28 cellular contexts compared by ENCODE assay signal in genomic region chr7:140137078-140137477, GRCh38. TPM values are rescaled to one million over a fixed set of nuclear protein-coding genes. Genes with fewer than 3 reads are reported as not detected.
DNase-seq lines count a peak whose midpoint lies in the region; ATAC-seq, FAIRE-seq and TF ChIP-seq lines count a peak whose summit lies in the region.
"Had no signal": no experiment of that assay in that cellular context is flagged by ENCODE, and none has a peak within 500 bp of the region (broad histone marks: within the 10 kb centered on the region; RNA-seq: fewer than 3 reads in every experiment).

No MANE protein-coding gene starts in this region.

- H3K4me1 ChIP-seq in mammary epithelial cell (ENCODE audit: insufficient read depth, low read length) (no peaks in the 10 kb centered on the region), HCT116 (ENCODE audit: control insufficient read depth in 1 of 2, insufficient read depth in 2 of 2, low read length in 2 of 2) (no peaks in the 10 kb centered on the region), K562 (replicated peaks in 1 of 2; ENCODE audit: control insufficient read depth in 2 of 2, insufficient read depth in 2 of 2, low read length in 2 of 2) (no peaks in the 10 kb centered on the region), OCI-LY7 (ENCODE audit: insufficient read depth, low read length, poor library complexity, severe bottlenecking) (no peaks in the 10 kb centered on the region)
- H3K4me1 ChIP-seq: A549, BE2C, BLaER1 had no signal

- H3K4me3 ChIP-seq in mammary epithelial cell (replicated peaks in 1 of 3; ENCODE audit: insufficient read depth in 1 of 3, low read depth in 2 of 3, low read length in 3 of 3) (no peak overlapping the region), HCT116 (replicated peaks in 1 of 2; ENCODE audit: low read depth in 1 of 2, low read length in 2 of 2) (no peak overlapping the region), K562 (no peak overlapping the region), OCI-LY7 (ENCODE audit: low read depth, low read length, poor library complexity, severe bottlenecking) (no peak overlapping the region)
- H3K4me3 ChIP-seq: A549, BLaER1, GM12878 had no signal

- RAD21 ChIA-PET in HCT116 (lab: Charles Lee; ENCODE audit: low non-redundant PET in 1 of 2, low total read pairs in 2 of 2, uncharacterized antibody in 2 of 2, unreplicated experiment in 2 of 2), result no interaction called here

- no peak overlapping the region for H2AFZ ChIP-seq in mammary epithelial cell (ENCODE audit: low read depth, low read length)
- no peak overlapping the region for H2AFZ ChIP-seq in HCT116 (ENCODE audit: low read depth, low read length, poor library complexity, severe bottlenecking)
- H2AFZ ChIP-seq in K562 (ENCODE audit: low read depth, low read length), result no peak overlapping the region
- H2AFZ ChIP-seq in OCI-LY7 (ENCODE audit: low read length), result no peak overlapping the region

- no peaks in the 10 kb centered on the region for H3K9me1 ChIP-seq in K562 (ENCODE audit: control insufficient read depth, insufficient read depth, low read length)

- H3K9me2 ChIP-seq in HCT116 (ENCODE audit: insufficient read depth), result no peaks in the 10 kb centered on the region
- H3K9me2 ChIP-seq in OCI-LY7 (ENCODE audit: insufficient read depth, low read length), result no peaks in the 10 kb centered on the region

- H3K79me2 ChIP-seq in mammary epithelial cell (ENCODE audit: insufficient read depth, low read length), result peaks cover 3% of the 10 kb centered on the region
- H3K79me2 ChIP-seq in HCT116 (ENCODE audit: insufficient read depth, low read length), result no peaks in the 10 kb centered on the region
- no peaks in the 10 kb centered on the region for H3K79me2 ChIP-seq in K562 (ENCODE audit: control insufficient read depth, insufficient read depth, low read length)
- no peaks in the 10 kb centered on the region for H3K79me2 ChIP-seq in OCI-LY7 (ENCODE audit: insufficient read depth, low read depth, low read length)

- H3K4me3 Mint-ChIP-seq in MCF 10A (ENCODE audit: unreplicated experiment), result no peak overlapping the region
- no peak overlapping the region for H3K4me3 Mint-ChIP-seq in activated naive CD4-positive, alpha-beta T cell treated with anti-CD3 and anti-CD28 coated beads, Interleukin-2, amount 10 ng/mL, durations not matched to agents 7 days and 5 days
- H3K4me3 Mint-ChIP-seq: CD14-positive monocyte; CD4-positive, alpha-beta memory T cell; CD4-positive, CD25-positive, alpha-beta regulatory T cell; CD8-positive, alpha-beta memory T cell had no signal

- FAIRE-seq in A204.1 (lab: Jason Lieb, UNC) (peak; percentile 80), K562 (lab: Jason Lieb, UNC) (no peak)
- FAIRE-seq: A549, GM12878, GM12892, GM19239 had no signal

- no peaks in the 10 kb centered on the region for H3K9me3 Mint-ChIP-seq in MCF 10A (ENCODE audit: unreplicated experiment)
- no peaks in the 10 kb centered on the region for H3K9me3 Mint-ChIP-seq in activated naive CD4-positive, alpha-beta T cell treated with anti-CD3 and anti-CD28 coated beads, Interleukin-2, amount 10 ng/mL, durations not matched to agents 7 days and 5 days
- H3K9me3 Mint-ChIP-seq: CD14-positive monocyte; CD4-positive, alpha-beta memory T cell; CD4-positive, CD25-positive, alpha-beta regulatory T cell; CD8-positive, alpha-beta memory T cell had no signal

- H4K20me1 ChIP-seq in mammary epithelial cell (ENCODE audit: insufficient read depth, low read length), result no peaks in the 10 kb centered on the region
- no peaks in the 10 kb centered on the region for H4K20me1 ChIP-seq in HCT116 (ENCODE audit: insufficient read depth)
- no peaks in the 10 kb centered on the region for H4K20me1 ChIP-seq in K562 (replicated peaks; ENCODE audit: control insufficient read depth, insufficient read depth, low read length)
- H4K20me1 ChIP-seq in OCI-LY7 (ENCODE audit: insufficient read depth, low read length), result no peaks in the 10 kb centered on the region

- TF ChIP-seq RAD21 in HCT116 (IDR thresholded peaks at IDR 0.05; ENCODE audit: low read depth) (no peak), K562 (CRISPR knock-in tag; conservative IDR thresholded peaks at IDR 0.05 in 1 of 2, IDR thresholded peaks at IDR 0.05 in 1 of 2) (no peak)

- no peaks in the 10 kb centered on the region for H3K9me3 ChIP-seq in mammary epithelial cell (replicated peaks; ENCODE audit: insufficient read depth, low read length)
- no peaks in the 10 kb centered on the region for H3K9me3 ChIP-seq in HCT116 (ENCODE audit: control insufficient read depth in 1 of 2, insufficient read depth in 1 of 2, low read depth in 1 of 2, low read length in 2 of 2)
- H3K9me3 ChIP-seq in K562 (replicated peaks; ENCODE audit: control insufficient read depth, insufficient read depth, low read depth, low read length), result no peaks in the 10 kb centered on the region
- H3K9me3 ChIP-seq in OCI-LY7 (ENCODE audit: low read length), result no peaks in the 10 kb centered on the region
- H3K9me3 ChIP-seq: A549, BE2C, BLaER1 had no signal

- intact Hi-C loops in mammary epithelial cell (cut with micrococcal nuclease) (no loop called here), MCF 10A (cut with micrococcal nuclease) (no loop called here), HCT116 (cut with micrococcal nuclease) (no loop called here), K562 (cut with micrococcal nuclease) (no loop called here), OCI-LY7 (cut with micrococcal nuclease; ENCODE audit: unreplicated experiment) (no loop called here)

- no peaks in the 10 kb centered on the region for H3K4me1 Mint-ChIP-seq in MCF 10A (ENCODE audit: insufficient read depth, unreplicated experiment)
- no peaks in the 10 kb centered on the region for H3K4me1 Mint-ChIP-seq in activated naive CD4-positive, alpha-beta T cell treated with anti-CD3 and anti-CD28 coated beads, Interleukin-2, amount 10 ng/mL, durations not matched to agents 7 days and 5 days

- H3K27ac ChIP-seq in mammary epithelial cell (ENCODE audit: insufficient read depth, low read depth, low read length) (no peak overlapping the region), HCT116 (ENCODE audit: low read depth, low read length) (no peak overlapping the region), K562 (ENCODE audit: extremely low read depth, low read depth, low read length) (no peak overlapping the region), OCI-LY7 (ENCODE audit: low read depth, low read length, poor library complexity, severe bottlenecking) (no peak overlapping the region)
- H3K27ac ChIP-seq: A549, BLaER1 had no signal

- in situ Hi-C loops in mammary epithelial cell (cut with MboI; ENCODE audit: low sequenced_read_pairs in 2 of 2) (no loop called here), K562 (cut with MboI) (no loop called here)

- peaks cover 17% of the 10 kb centered on the region for H3K36me3 Mint-ChIP-seq in MCF 10A (ENCODE audit: insufficient read depth, unreplicated experiment)
- H3K36me3 Mint-ChIP-seq in activated naive CD4-positive, alpha-beta T cell treated with anti-CD3 and anti-CD28 coated beads, Interleukin-2, amount 10 ng/mL, durations not matched to agents 7 days and 5 days, result peaks cover 13% of the 10 kb centered on the region

- TF ChIP-seq POLR2A in HCT116 (IDR thresholded peaks at IDR 0.05; ENCODE audit: borderline replicate concordance, extremely low read depth, insufficient read depth, insufficient read length) (no peak), K562 (conservative IDR thresholded peaks at IDR 0.05) (no peak)

- TF ChIP-seq EP300 in K562 (IDR thresholded peaks at IDR 0.05; ENCODE audit: low read length), result no peak

- H3K36me3 ChIP-seq in mammary epithelial cell (ENCODE audit: insufficient read depth, low read length), result no peaks in the 10 kb centered on the region
- H3K36me3 ChIP-seq in HCT116 (ENCODE audit: control insufficient read depth in 1 of 2, insufficient read depth in 2 of 2, low read length in 2 of 2), result no peaks in the 10 kb centered on the region
- no peaks in the 10 kb centered on the region for H3K36me3 ChIP-seq in K562 (ENCODE audit: control insufficient read depth, insufficient read depth, low read length)
- H3K36me3 ChIP-seq in OCI-LY7 (ENCODE audit: insufficient read depth, low read length), result no peaks in the 10 kb centered on the region
- H3K36me3 ChIP-seq: BE2C had no signal

- no peak overlapping the region for H3K27ac Mint-ChIP-seq in MCF 10A (ENCODE audit: low read depth, unreplicated experiment)
- H3K27ac Mint-ChIP-seq in activated naive CD4-positive, alpha-beta T cell treated with anti-CD3 and anti-CD28 coated beads, Interleukin-2, amount 10 ng/mL, durations not matched to agents 7 days and 5 days, result no peak overlapping the region
- H3K27ac Mint-ChIP-seq: CD14-positive monocyte; CD4-positive, alpha-beta memory T cell; CD8-positive, alpha-beta memory T cell had no signal

- no peak for TF ChIP-seq CTCF in mammary epithelial cell (conservative IDR thresholded peaks at IDR 0.05 in 1 of 2, IDR thresholded peaks at IDR 0.05 in 1 of 2; ENCODE audit: extremely low read depth in 1 of 2, insufficient read depth in 1 of 2, low read depth in 1 of 2, low read length in 2 of 2)
- no peak for TF ChIP-seq CTCF in MCF 10A (IDR thresholded peaks at IDR 0.05; ENCODE audit: unreplicated experiment)
- no peak for TF ChIP-seq CTCF in HCT116 (IDR thresholded peaks at IDR 0.05 in 2 of 3, conservative IDR thresholded peaks at IDR 0.05 in 1 of 3; ENCODE audit: borderline replicate concordance in 1 of 3, insufficient read depth in 1 of 3, low read depth in 2 of 3, low read length in 2 of 3)
- no peak for TF ChIP-seq CTCF in K562 (IDR thresholded peaks at IDR 0.05 in 2 of 3, conservative IDR thresholded peaks at IDR 0.05 in 1 of 3; ENCODE audit: insufficient read depth in 2 of 3, low read depth in 1 of 3, low read length in 3 of 3)
- no peak for TF ChIP-seq CTCF in OCI-LY7 (conservative IDR thresholded peaks at IDR 0.05; ENCODE audit: low read length)

- CTCF ChIA-PET in mammary epithelial cell (lab: Charles Lee; ENCODE audit: low non-redundant PET) (no interaction called here), MCF 10A (lab: Yijun Ruan, JAX) (interaction anchor here (1.7 kb wide), 1 partner anchor 9 kb away, joined by 3 read pairs; no protein-coding TSS in a partner anchor), HCT116 (lab: Charles Lee) (no interaction called here), K562 (lab: Yijun Ruan, JAX; ENCODE audit: low intra/inter-chr PET ratio) (no interaction called here), OCI-LY7 (lab: Charles Lee; ENCODE audit: unreplicated experiment) (no interaction called here)
- CTCF ChIA-PET in activated naive CD4-positive, alpha-beta T cell treated with anti-CD3 and anti-CD28 coated beads, Interleukin-2, amount 10 ng/mL, durations not matched to agents 7 days and 5 days (lab: Charles Lee), result interaction anchor here (0.6 kb wide), 1 partner anchor 11 kb away, joined by 3 read pairs; no protein-coding TSS in a partner anchor

- H3K9ac ChIP-seq in mammary epithelial cell (ENCODE audit: insufficient read depth, low read length) (no peak overlapping the region), HCT116 (ENCODE audit: low read length) (no peak overlapping the region), K562 (ENCODE audit: insufficient read depth in 1 of 2, low read depth in 2 of 2, low read length in 2 of 2) (no peak overlapping the region)
- H3K9ac ChIP-seq: BLaER1 had no signal

- dilution Hi-C loops in mammary epithelial cell (cut with HindIII; ENCODE audit: low sequenced_read_pairs), result no loop called here

- no peaks in the 10 kb centered on the region for H3K27me3 Mint-ChIP-seq in MCF 10A (ENCODE audit: insufficient read depth, unreplicated experiment)
- no peaks in the 10 kb centered on the region for H3K27me3 Mint-ChIP-seq in activated naive CD4-positive, alpha-beta T cell treated with anti-CD3 and anti-CD28 coated beads, Interleukin-2, amount 10 ng/mL, durations not matched to agents 7 days and 5 days
- H3K27me3 Mint-ChIP-seq: CD4-positive, alpha-beta memory T cell; CD4-positive, CD25-positive, alpha-beta regulatory T cell; CD8-positive, alpha-beta memory T cell had no signal

- BruUV-seq in mammary epithelial cell (replicated peaks; lab: Mats Ljungman, UMichigan) (TSS peak; percentile 13), MCF 10A (replicated peaks; lab: Mats Ljungman, UMichigan) (no TSS peak), HCT116 (replicated peaks; lab: Mats Ljungman, UMichigan) (TSS peak; percentile 22), K562 (replicated peaks; lab: Mats Ljungman, UMichigan) (no TSS peak), OCI-LY7 (replicated peaks; lab: Mats Ljungman, UMichigan) (no TSS peak)

- DNase-seq in mammary epithelial cell (no peak), MCF 10A (ENCODE audit: unreplicated experiment) (no peak), HCT116 (ENCODE audit: low read depth, low spot score) (no peak), K562 (ENCODE audit: extremely low read depth in 1 of 4, low spot score in 3 of 4) (no peak), OCI-LY7 (ENCODE audit: low spot score) (no peak)
- no peak for DNase-seq in activated naive CD4-positive, alpha-beta T cell treated with anti-CD3 and anti-CD28 coated beads, Interleukin-2, amount 10 ng/mL, durations not matched to agents 7 days and 5 days
- DNase-seq: 8988T; BE2C; C1 segment of cervical spinal cord; CD4-positive, alpha-beta memory T cell; CD4-positive, CD25-positive, alpha-beta regulatory T cell; CD8-positive, alpha-beta memory T cell; COR-L47; DMS 273 treated with DMSO at 0.1 percent for 48 hours; DMS153; DMS53; DMS79; DND-41; EL; GDM1 had no signal

- H3K4me2 ChIP-seq in mammary epithelial cell (ENCODE audit: insufficient read depth, low read depth, low read length), result no peak overlapping the region
- no peak overlapping the region for H3K4me2 ChIP-seq in HCT116 (ENCODE audit: low read length)
- H3K4me2 ChIP-seq in K562 (ENCODE audit: insufficient read depth, low read length), result no peak overlapping the region
- H3K4me2 ChIP-seq in OCI-LY7 (ENCODE audit: low read length), result no peak overlapping the region
- H3K4me2 ChIP-seq: A549, BLaER1 had no signal

- WGBS in mammary epithelial cell (ENCODE audit: low coverage, missing lambda C conversion rate), result 97% methylated on average over 2 of the region's 2 CpGs
- 37% methylated on average over 2 of the region's 2 CpGs for WGBS in K562 (ENCODE audit: insufficient coverage, low coverage, missing lambda C conversion rate)

- POLR2A ChIA-PET in MCF 10A (lab: Yijun Ruan, JAX) (interaction anchor here (0.7 kb wide), 1 partner anchor 22 kb away, joined by 3 read pairs; no protein-coding TSS in a partner anchor), HCT116 (lab: Charles Lee) (no interaction called here), K562 (lab: Yijun Ruan, JAX) (no interaction called here), OCI-LY7 (lab: Charles Lee) (no interaction called here)

- H3K27me3 ChIP-seq in mammary epithelial cell (ENCODE audit: insufficient read depth, low read length) (no peaks in the 10 kb centered on the region), HCT116 (ENCODE audit: insufficient read depth, low read length) (no peaks in the 10 kb centered on the region), K562 (ENCODE audit: control insufficient read depth in 2 of 2, insufficient read depth in 2 of 2, low read length in 2 of 2) (no peaks in the 10 kb centered on the region)
- H3K27me3 ChIP-seq: BE2C, BLaER1 had no signal

- ATAC-seq in HCT116 (no peak), K562 (no peak), HG02885 (IDR thresholded peaks at IDR 0.05; ENCODE audit: poor library complexity, unreplicated experiment) (no peak)
- ATAC-seq: A549, GM12878 had no signal

RNA-seq across cellular contexts. Expression of gene KDM7A, which starts 39.7 kb away (rescaled TPM):
- total RNA-seq in mammary epithelial cell (10 to 100 TPM; 10.0 to 11.8 TPM), MCF 10A (2022) (12.4 and 14.2 TPM in 2 replicates), HCT116 (2021; ENCODE audit: unreplicated experiment) (11.6 TPM), K562 (2014; rRNA removed) (7.4 and 8.4 TPM in 2 replicates), K562 (2014; rRNA removed; fragmentation: Illumina TruSeq; extraction: Trizol) (7.0 and 8.2 TPM in 2 replicates), K562 (2015; rRNA removed; fragmentation: Illumina TruSeq; extraction: Trizol) (3.5 and 4.1 TPM in 2 replicates), K562 (2021) (7.6 and 7.8 TPM in 2 replicates), OCI-LY7 (2022) (3.3 and 7.7 TPM in 2 replicates)
- polyA plus RNA-seq in mammary epithelial cell (2.1 TPM), K562 (2011; rRNA removed) (6.4 and 7.6 TPM in 2 replicates), K562 (2014; fragmentation: Illumina TruSeq; extraction: Trizol) (8.3 and 10.3 TPM in 2 replicates), K562 (2014; fragmentation: Nextera tagmentation; extraction: Ambion mirVana) (1 to 10 TPM in 1 of 2 experiments, under 1 TPM in 1; 0.90 to 1.3 TPM), K562 (2014; rRNA removed) (4.4 and 6.7 TPM in 2 replicates)
- polyA minus RNA-seq in mammary epithelial cell, result 1.4 TPM
- 3.4 and 4.3 TPM in 2 replicates for polyA plus RNA-seq in HCT116 (2012)
- 15.5 and 30.7 TPM in 2 replicates for total RNA-seq in K562 (2011; cell fraction: chromatin; rRNA removed; ENCODE audit: low replicate concordance)
- total RNA-seq in K562 (2011; cell fraction: nucleolus; rRNA removed), result 5.2 and 9.6 TPM in 2 replicates
- total RNA-seq in K562 (2011; cell fraction: nucleoplasm; rRNA removed), result 11.7 and 17.5 TPM in 2 replicates
- polyA plus RNA-seq in K562 (2011; cell fraction: cytosol; rRNA removed), result 2.1 and 3.7 TPM in 2 replicates
- 15.0 and 21.3 TPM in 2 replicates for polyA plus RNA-seq in K562 (2011; cell fraction: nucleus; rRNA removed)
- polyA plus RNA-seq in K562 (2012), result 2.9 and 5.2 TPM in 2 replicates
- 21.0 and 23.1 TPM in 2 replicates for polyA minus RNA-seq in K562 (2011; rRNA and poly(A)+ RNA removed)
- 7.3 and 9.8 TPM in 2 replicates for polyA minus RNA-seq in K562 (2011; cell fraction: cytosol; rRNA and poly(A)+ RNA removed)
- 9.2 and 16.3 TPM in 2 replicates for polyA minus RNA-seq in K562 (2011; cell fraction: nucleus; rRNA and poly(A)+ RNA removed)
- total RNA-seq in OCI-LY7 (2014; rRNA removed; shearing (Covaris generic)), result 3.3 and 9.8 TPM in 2 replicates

Comparison
In these comparisons a context has a peak if more than half of its experiments do, and no peak if none do; other contexts are left out.
1. CTCF ChIA-PET loops: an anchor here in MCF 10A (1.7 kb wide) and activated naive CD4-positive, alpha-beta T cell treated with anti-CD3 and anti-CD28 coated beads, Interleukin-2, amount 10 ng/mL, durations not matched to agents 7 days and 5 days (0.6 kb wide); none called in mammary epithelial cell, HCT116, K562 and OCI-LY7.